14 cellular contexts compared by ENCODE assay signal in genomic region chr2:226733189-226733858, GRCh38.
A peak's percentile ranks its signal among the peaks of the same experiment; 100 is the strongest.
DNase-seq lines count a peak whose midpoint lies in the region; ATAC-seq and TF ChIP-seq lines count a peak whose summit lies in the region.
"Had no signal": no experiment of that assay in that cellular context is flagged by ENCODE, and none has a peak within 500 bp of the region (broad histone marks: within the 10 kb centered on the region; RNA-seq: fewer than 3 reads in every experiment).

No MANE protein-coding gene starts in this region.

- H3K9me3 Mint-ChIP-seq in mesothelial cell of epicardium: peaks cover 5% of the 10 kb centered on the region
- H3K9me3 Mint-ChIP-seq: HFFc6 had no signal

- peaks cover 26% of the 10 kb centered on the region for H3K36me3 Mint-ChIP-seq in mesothelial cell of epicardium
- H3K36me3 Mint-ChIP-seq: CD4-positive, alpha-beta memory T cell had no signal

- no peak for TF ChIP-seq CTCF in fibroblast of mammary gland (conservative IDR thresholded peaks at IDR 0.05; ENCODE audit: control insufficient read depth, insufficient read depth, low read depth, low read length)
- TF ChIP-seq CTCF in mesothelial cell of epicardium (IDR thresholded peaks at IDR 0.05; ENCODE audit: unreplicated experiment): no peak

- no peak overlapping the region for H3K4me3 ChIP-seq in fibroblast of mammary gland (ENCODE audit: control insufficient read depth, low read depth, low read length)
- H3K4me3 ChIP-seq: K562, SJSA1, tibial nerve had no signal

- no peak overlapping the region for H3K4me3 Mint-ChIP-seq in mesothelial cell of epicardium
- H3K4me3 Mint-ChIP-seq: HFFc6, neural crest cell had no signal

- H3K27me3 Mint-ChIP-seq in mesothelial cell of epicardium (ENCODE audit: low read depth): no peaks in the 10 kb centered on the region

- H3K27ac Mint-ChIP-seq in mesothelial cell of epicardium: peak overlapping the region; percentile 9
- H3K27ac Mint-ChIP-seq: HFFc6 had no signal

- peaks cover 5% of the 10 kb centered on the region for H3K4me1 Mint-ChIP-seq in mesothelial cell of epicardium

- DNase-seq in fibroblast of mammary gland (ENCODE audit: low read depth): peak; percentile 31
- no peak for DNase-seq in mesothelial cell of epicardium (ENCODE audit: low spot score in 2 of 2, unreplicated experiment in 2 of 2)
- no peak for DNase-seq in NOMO-1 treated with DMSO at 0.1 percent for 48 hours (lab: John Stamatoyannopoulos, UW; ENCODE audit: unreplicated experiment)
- no peak for DNase-seq in amygdala (lab: John Stamatoyannopoulos, UW)
- no peak for DNase-seq in activated T-cell treated with anti-CD3 and anti-CD28 coated beads, Interleukin-2, amount 50 U/mL, for 1 hour
- no peak for DNase-seq in stimulated activated CD4-positive, alpha-beta T cell treated with anti-CD3 and anti-CD28 coated beads, Interleukin-15, amount 100 ng/mL, for 24 hours
- DNase-seq: CD4-positive, alpha-beta memory T cell; HFFc6 had no signal

- ATAC-seq in GM18861 (IDR thresholded peaks at IDR 0.05; ENCODE audit: unreplicated experiment) (peak; percentile 63), HG03175 (IDR thresholded peaks at IDR 0.05; ENCODE audit: unreplicated experiment) (peak; percentile 66)
- ATAC-seq: K562 had no signal
